Comparison of ENCODE assay signal across 8 cellular contexts in genomic region chr17:4420692-4421131, GRCh38. TPM values are rescaled to one million over a fixed set of nuclear protein-coding genes. Genes with fewer than 3 reads are reported as not detected.
DNase-seq lines count a peak whose midpoint lies in the region; ATAC-seq and TF ChIP-seq lines count a peak whose summit lies in the region.

No MANE protein-coding gene starts in this region.

- in situ Hi-C loops in IMR-90 (cut with MboI; ENCODE audit: low sequenced_read_pairs), result loop anchor here (10.0 kb wide), 1 partner anchor 204 kb away; no protein-coding TSS in a partner anchor

- H2AFZ ChIP-seq in IMR-90 (replicated peaks; ENCODE audit: low read length, poor library complexity) (peak overlapping the region; percentile 84), PC-3 (ENCODE audit: low read length) (peak overlapping the region; percentile 79)

- no peak overlapping the region for H2BK15ac ChIP-seq in IMR-90 (ENCODE audit: low read depth, low read length)

- H2BK5ac ChIP-seq in IMR-90 (ENCODE audit: low read depth, low read length, poor library complexity, severe bottlenecking), result no peak overlapping the region

- H3K18ac ChIP-seq in IMR-90 (ENCODE audit: low read depth, low read length), result no peak overlapping the region

- POLR2A ChIA-PET in IMR-90 (lab: Charles Lee; ENCODE audit: unreplicated experiment), result no interaction called here
- POLR2A ChIA-PET in PC-3 (lab: Charles Lee; ENCODE audit: unreplicated experiment), result no interaction called here

- intact Hi-C loops in IMR-90 (cut with micrococcal nuclease), result loop anchor here (1.0 to 5.0 kb wide), 3 partner anchors 117 to 206 kb away; partner anchors contain the start of gene MYBBP1A
- intact Hi-C loops in PC-3 (cut with micrococcal nuclease), result loop anchor here (2.0 to 10.0 kb wide), 3 partner anchors 74 to 206 kb away; partner anchors contain the start of gene SPNS2
- intact Hi-C loops in thyroid gland (cut with DNase I), result loop anchor here (10.0 kb wide), 2 partner anchors 144 to 214 kb away; partner anchors contain the start of gene GGT6

- no peaks in the 10 kb centered on the region for H3K36me3 Mint-ChIP-seq in activated T-cell treated with anti-CD3 and anti-CD28 coated beads, Interleukin-2, amount 50 U/mL, for 4 hours (ENCODE audit: insufficient read depth)
- H3K36me3 Mint-ChIP-seq in nephron progenitor cell (ENCODE audit: low read depth), result no peaks in the 10 kb centered on the region

- dilution Hi-C loops in IMR-90 (cut with HindIII; ENCODE audit: low sequenced_read_pairs, unreplicated experiment), result no loop called here

- H3K9me1 ChIP-seq in IMR-90 (ENCODE audit: insufficient read depth, low read length), result no peaks in the 10 kb centered on the region

- H3K4ac ChIP-seq in IMR-90 (ENCODE audit: low read depth, low read length), result no peak overlapping the region

- H3K27ac ChIP-seq in IMR-90 (ENCODE audit: insufficient read depth, low read length) (no peak overlapping the region), PC-3 (ENCODE audit: low read length) (no peak overlapping the region), thyroid gland (no peak overlapping the region)

- H3K56ac ChIP-seq in IMR-90 (ENCODE audit: extremely low read depth, insufficient read depth, low read length), result no peak overlapping the region

- H4K91ac ChIP-seq in IMR-90 (ENCODE audit: insufficient read depth, low read depth, low read length), result no peak overlapping the region

- TF ChIP-seq POLR2A in IMR-90 (IDR thresholded peaks at IDR 0.05; ENCODE audit: low read depth, low read length), result no peak
- TF ChIP-seq POLR2A in thyroid gland (IDR thresholded peaks at IDR 0.05), result no peak
- TF ChIP-seq POLR2A in GM18505 (IDR thresholded peaks at IDR 0.05; ENCODE audit: borderline replicate concordance, extremely low read depth, insufficient read depth, insufficient read length), result no peak

- no peak overlapping the region for H3K4me3 Mint-ChIP-seq in activated T-cell treated with anti-CD3 and anti-CD28 coated beads, Interleukin-2, amount 50 U/mL, for 4 hours
- H3K4me3 Mint-ChIP-seq in nephron progenitor cell, result no peak overlapping the region

- no peak overlapping the region for H4K5ac ChIP-seq in IMR-90 (ENCODE audit: low read depth, low read length)

- TF ChIP-seq CTCF in IMR-90 (conservative IDR thresholded peaks at IDR 0.05; ENCODE audit: low read depth, low read length), result peak; percentile 74
- TF ChIP-seq CTCF in PC-3 (conservative IDR thresholded peaks at IDR 0.05; ENCODE audit: low read depth, low read length), result peak; percentile 74
- peak; percentile 93 for TF ChIP-seq CTCF in fibroblast of mammary gland (conservative IDR thresholded peaks at IDR 0.05; ENCODE audit: control insufficient read depth, insufficient read depth, low read depth, low read length)
- peak; percentile 76 for TF ChIP-seq CTCF in nephron progenitor cell (IDR thresholded peaks at IDR 0.05)
- peak; percentile 31 to 87 (median 72) for TF ChIP-seq CTCF in thyroid gland (IDR thresholded peaks at IDR 0.05)

- no peaks in the 10 kb centered on the region for H3K9me2 ChIP-seq in PC-3 (replicated peaks; ENCODE audit: low read length)

- H3K27me3 ChIP-seq in IMR-90 (ENCODE audit: control insufficient read depth, insufficient read depth, low read length), result 0 out of 2 replicates have a peak, but pooled peaks cover 3% of the 10 kb centered on the region
- H3K27me3 ChIP-seq in PC-3 (ENCODE audit: low read length), result no peaks in the 10 kb centered on the region
- no peaks in the 10 kb centered on the region for H3K27me3 ChIP-seq in thyroid gland

- H3F3A ChIP-seq in PC-3 (ENCODE audit: low read length, unreplicated experiment), result no peaks in the 10 kb centered on the region

- H3K27me3 Mint-ChIP-seq in activated T-cell treated with anti-CD3 and anti-CD28 coated beads, Interleukin-2, amount 50 U/mL, for 4 hours (ENCODE audit: low read depth), result no peaks in the 10 kb centered on the region
- peaks cover 17% of the 10 kb centered on the region for H3K27me3 Mint-ChIP-seq in nephron progenitor cell (ENCODE audit: low read depth, poor library complexity)

- H2AK5ac ChIP-seq in IMR-90 (ENCODE audit: low read depth, low read length), result no peak overlapping the region

- H2AK9ac ChIP-seq in IMR-90 (replicated peaks; ENCODE audit: low read depth, low read length, poor library complexity), result no peak overlapping the region

- no peak overlapping the region for H2BK120ac ChIP-seq in IMR-90 (ENCODE audit: low read depth, low read length)

- no peaks in the 10 kb centered on the region for H3K79me1 ChIP-seq in IMR-90 (ENCODE audit: low read depth in 1 of 2, low read length in 2 of 2)

- H3K4me1 ChIP-seq in IMR-90 (ENCODE audit: control insufficient read depth, insufficient read depth, low read length) (no peaks in the 10 kb centered on the region), PC-3 (ENCODE audit: insufficient read depth, low read length) (no peaks in the 10 kb centered on the region), thyroid gland (no peaks in the 10 kb centered on the region)

- H3K27ac Mint-ChIP-seq in nephron progenitor cell, result no peak overlapping the region

- no peak overlapping the region for H3K23ac ChIP-seq in IMR-90 (ENCODE audit: low read depth, low read length)

- peak overlapping the region; percentile 81 for H3K4me2 ChIP-seq in IMR-90 (ENCODE audit: low read depth, low read length)
- peak overlapping the region; percentile 76 for H3K4me2 ChIP-seq in PC-3 (ENCODE audit: low read length)

- BruUV-seq in IMR-90 (replicated peaks; lab: Mats Ljungman, UMichigan) (no TSS peak), PC-3 (replicated peaks; lab: Mats Ljungman, UMichigan) (no TSS peak)

- no peak overlapping the region for H3K14ac ChIP-seq in IMR-90 (replicated peaks; ENCODE audit: low read depth, low read length)

- peak; percentile 74 for DNase-seq in DMS 273 treated with DMSO at 0.1 percent for 48 hours (lab: John Stamatoyannopoulos, UW)
- peak; percentile 74 for DNase-seq in IMR-90
- DNase-seq in PC-3, result peak; percentile 74
- peak; percentile 44 for DNase-seq in activated T-cell treated with anti-CD3 and anti-CD28 coated beads, Interleukin-2, amount 50 U/mL, for 4 hours
- peak; percentile 78 for DNase-seq in fibroblast of mammary gland (ENCODE audit: low read depth)
- DNase-seq in nephron progenitor cell, result peak; percentile 62
- peak; percentile 52 to 55 for DNase-seq in thyroid gland

- no peaks in the 10 kb centered on the region for H4K20me1 ChIP-seq in IMR-90 (ENCODE audit: insufficient read depth, low read length)
- no peaks in the 10 kb centered on the region for H4K20me1 ChIP-seq in PC-3 (ENCODE audit: low read length)

- H3K4me1 Mint-ChIP-seq in activated T-cell treated with anti-CD3 and anti-CD28 coated beads, Interleukin-2, amount 50 U/mL, for 4 hours (ENCODE audit: low read depth), result peaks cover 3% of the 10 kb centered on the region
- H3K4me1 Mint-ChIP-seq in nephron progenitor cell, result peaks cover 15% of the 10 kb centered on the region

- no peaks in the 10 kb centered on the region; the same call in 1 of the 2 replicates for H3K9me3 ChIP-seq in IMR-90 (ENCODE audit: control insufficient read depth, insufficient read depth, low read length)
- H3K9me3 ChIP-seq in PC-3 (ENCODE audit: low read length), result no peaks in the 10 kb centered on the region
- H3K9me3 ChIP-seq in thyroid gland, result no peaks in the 10 kb centered on the region

- H3K9ac ChIP-seq in IMR-90 (ENCODE audit: low read depth, low read length), result no peak overlapping the region
- H3K9ac ChIP-seq in PC-3 (ENCODE audit: low read length), result no peak overlapping the region

- peak; percentile 99 for ATAC-seq in IMR-90 (ENCODE audit: low read depth)
- peak; percentile 81 for ATAC-seq in PC-3
- peak; percentile 94 for ATAC-seq in activated T-cell treated with anti-CD3 and anti-CD28 coated beads, Interleukin-2, amount 50 U/mL, for 4 hours
- ATAC-seq in GM18505 (IDR thresholded peaks at IDR 0.05; ENCODE audit: unreplicated experiment), result no peak

- CTCF ChIA-PET in IMR-90 (lab: Yijun Ruan, JAX), result interaction anchor here (0.6 to 1.2 kb wide), 3 partner anchors 12 to 210 kb away, joined by 3 read pairs; no protein-coding TSS in a partner anchor
- CTCF ChIA-PET in PC-3 (lab: Charles Lee), result interaction anchor here (0.6 kb wide), 3 partner anchors 93 to 205 kb away, joined by 3 to 5 read pairs (median 3); no protein-coding TSS in a partner anchor

- H3K79me2 ChIP-seq in PC-3 (ENCODE audit: low read length), result no peaks in the 10 kb centered on the region

- H3K4me3 ChIP-seq in IMR-90 (ENCODE audit: insufficient read depth, low read depth, low read length), result no peak overlapping the region
- 0 out of 2 replicates have a peak overlapping the region, but pooled peaks have one; percentile 42 for H3K4me3 ChIP-seq in PC-3 (ENCODE audit: low read length)
- no peak overlapping the region for H3K4me3 ChIP-seq in fibroblast of mammary gland (ENCODE audit: control insufficient read depth, low read depth, low read length)
- H3K4me3 ChIP-seq in thyroid gland (replicated peaks in 1 of 3), result no peak overlapping the region

- no peak overlapping the region for H2BK20ac ChIP-seq in IMR-90 (ENCODE audit: low read depth, low read length)

- no peaks in the 10 kb centered on the region for H3K36me3 ChIP-seq in IMR-90 (ENCODE audit: control insufficient read depth, insufficient read depth, low read length)
- no peaks in the 10 kb centered on the region for H3K36me3 ChIP-seq in PC-3 (ENCODE audit: low read depth, low read length)
- no peaks in the 10 kb centered on the region for H3K36me3 ChIP-seq in thyroid gland

- H4K8ac ChIP-seq in IMR-90 (ENCODE audit: low read depth in 2 of 2, low read length in 2 of 2), result peak overlapping the region in 1 of 2 experiments; percentile 26; a peak in 1 of 4 replicates

- TF ChIP-seq RAD21 in IMR-90 (IDR thresholded peaks at IDR 0.05; ENCODE audit: low read length), result peak; percentile 84

- WGBS in IMR-90 (ENCODE audit: extremely low coverage in 2 of 2, insufficient read length in 1 of 2), 2 experiments, result 13% methylated on average over 4 of the region's 7 CpGs; no CpG with 5 or more reads in 1 of the 2 experiments
- 5 to 10% methylated on average over 7 of the region's 7 CpGs for WGBS in thyroid gland, 2 donors

- no peaks in the 10 kb centered on the region for H3K9me3 Mint-ChIP-seq in activated T-cell treated with anti-CD3 and anti-CD28 coated beads, Interleukin-2, amount 50 U/mL, for 4 hours
- H3K9me3 Mint-ChIP-seq in nephron progenitor cell, result peaks cover 5% of the 10 kb centered on the region

RNA-seq across cellular contexts. Expression of gene SPNS3, which starts 13.0 kb away (rescaled TPM):
- total RNA-seq in IMR-90 (2012; rRNA removed) (0.18 TPM in 1 of 2 replicates, not detected in the other), PC-3 (2014; rRNA removed) (0.69 and 2.6 TPM in 2 replicates), thyroid gland (under 1 TPM in 1 of 4 donors, not detected in 3; 0.54 TPM)
- not detected in 2 replicates for polyA plus RNA-seq in IMR-90 (2012; rRNA removed)
- polyA plus RNA-seq in IMR-90 (2012; cell fraction: cytosol; rRNA removed), result 0.02 TPM in 1 of 2 replicates, not detected in the other
- polyA plus RNA-seq in IMR-90 (2012; cell fraction: nucleus; rRNA removed; ENCODE audit: low replicate concordance), result not detected in 2 replicates
- 1 to 10 TPM; 4.1 to 8.8 (median 6.1) TPM for total RNA-seq in activated T-cell treated with anti-CD3 and anti-CD28 coated beads, Interleukin-2, amount 50 U/mL, for 4 hours

RNA-seq across cellular contexts. Expression of gene UBE2G1, which starts 54.2 kb away (rescaled TPM):
- total RNA-seq in IMR-90 (2012; rRNA removed) (26.3 and 37.5 TPM in 2 replicates), PC-3 (2014; rRNA removed) (35.8 and 46.8 TPM in 2 replicates), thyroid gland (10 to 100 TPM; 39.1 to 58.0 (median 49.4) TPM)
- polyA plus RNA-seq in IMR-90 (2012; rRNA removed), result 26.6 and 28.9 TPM in 2 replicates
- 9.0 and 16.1 TPM in 2 replicates for polyA plus RNA-seq in IMR-90 (2012; cell fraction: cytosol; rRNA removed)
- polyA plus RNA-seq in IMR-90 (2012; cell fraction: nucleus; rRNA removed; ENCODE audit: low replicate concordance), result 8.5 and 16.7 TPM in 2 replicates
- 10 to 100 TPM; 71.3 to 73.0 (median 72.2) TPM for total RNA-seq in activated T-cell treated with anti-CD3 and anti-CD28 coated beads, Interleukin-2, amount 50 U/mL, for 4 hours
